9 cellular contexts compared by ENCODE assay signal in genomic region chr15:78620021-78620838, GRCh38. TPM values are rescaled to one million over a fixed set of nuclear protein-coding genes. Genes with fewer than 3 reads are reported as not detected.
DNase-seq lines count a peak whose midpoint lies in the region; ATAC-seq and TF ChIP-seq lines count a peak whose summit lies in the region.
"Had no signal": no experiment of that assay in that cellular context is flagged by ENCODE, and none has a peak within 500 bp of the region (broad histone marks: within the 10 kb centered on the region; RNA-seq: fewer than 3 reads in every experiment).

No MANE protein-coding gene starts in this region.

- H3K36me3 Mint-ChIP-seq in effector memory CD8-positive, alpha-beta T cell (ENCODE audit: insufficient read depth), result no peaks in the 10 kb centered on the region

- DNase-seq in GM13977 (ENCODE audit: low spot score) (peak; percentile 48), NCI-H69 (lab: John Stamatoyannopoulos, UW) (peak; percentile 60), fibroblast of villous mesenchyme (ENCODE audit: low read depth) (no peak), posterior vena cava (ENCODE audit: low spot score) (peak; percentile 79), pons (ENCODE audit: low spot score) (no peak), GDM1 (lab: John Stamatoyannopoulos, UW) (no peak), GM10248 (ENCODE audit: extremely low spot score) (no peak)
- DNase-seq in effector memory CD8-positive, alpha-beta T cell, result no peak
- DNase-seq: right lobe of liver had no signal

- POLR2A ChIA-PET in GM10248 (lab: Yijun Ruan, JAX), result no interaction called here

- no peak overlapping the region for H3K27ac Mint-ChIP-seq in effector memory CD8-positive, alpha-beta T cell

- H3K4me1 Mint-ChIP-seq in effector memory CD8-positive, alpha-beta T cell (ENCODE audit: low read depth in 2 of 2), result peaks cover 0 to 5% of the 10 kb centered on the region in 2 donors

- no peak overlapping the region for H3K4me3 ChIP-seq in fibroblast of villous mesenchyme (ENCODE audit: low read depth, low read length)

- in situ Hi-C loops in GM13977 (cut with MboI; ENCODE audit: low pct_unique_long_range_greater_than_20kb, low sequenced_read_pairs, unreplicated experiment), result no loop called here

- no peak for ATAC-seq in effector memory CD8-positive, alpha-beta T cell (replicated peaks)

- peaks cover 50 to 66% of the 10 kb centered on the region in 2 donors for H3K27me3 Mint-ChIP-seq in effector memory CD8-positive, alpha-beta T cell

- no peak overlapping the region for H3K4me3 Mint-ChIP-seq in effector memory CD8-positive, alpha-beta T cell

- CTCF ChIA-PET in GM10248 (lab: Yijun Ruan, JAX), result interaction anchor here (1.5 to 3.1 kb wide), 4 partner anchors 30 to 89 kb away, joined by 3 to 22 read pairs (median 5); no protein-coding TSS in a partner anchor

- no peak for TF ChIP-seq CTCF in GM13977 (IDR thresholded peaks at IDR 0.05; ENCODE audit: extremely low read depth, insufficient read depth, missing control alignments)
- TF ChIP-seq CTCF in fibroblast of villous mesenchyme (IDR thresholded peaks at IDR 0.05; ENCODE audit: insufficient read depth, low read depth, low read length), result peak; percentile 12
- TF ChIP-seq CTCF in GM10248 (IDR thresholded peaks at IDR 0.05; ENCODE audit: control extremely low read depth, extremely low read depth, low read depth, missing control alignments), result no peak

- H3K9me3 Mint-ChIP-seq in effector memory CD8-positive, alpha-beta T cell, result no peaks in the 10 kb centered on the region

- intact Hi-C loops in posterior vena cava (cut with DNase I), result no loop called here

RNA-seq across cellular contexts. Expression of gene CHRNA3, which starts 0.6 kb away (rescaled TPM):
- total RNA-seq in fibroblast of villous mesenchyme (under 0.01 TPM in 1 of 2 replicates, not detected in the other), posterior vena cava (not detected)
- total RNA-seq: right lobe of liver had no signal

RNA-seq across cellular contexts. Expression of gene CHRNB4, which starts 20.8 kb away (rescaled TPM):
- total RNA-seq in fibroblast of villous mesenchyme (not detected in 2 replicates), posterior vena cava (not detected)

RNA-seq across cellular contexts. Expression of gene CHRNA5, which starts 54.9 kb away (rescaled TPM):
- total RNA-seq in fibroblast of villous mesenchyme (0.64 and 2.2 TPM in 2 replicates), posterior vena cava (1 to 10 TPM in 1 of 2 donors, under 1 TPM in 1; 0.74 to 3.1 TPM)

Comparison
In these comparisons a context has a peak if more than half of its experiments do, and no peak if none do; other contexts are left out.
1. DNase-seq: peak in GM13977 (single experiment), NCI-H69 (single experiment) and posterior vena cava (single experiment); none in fibroblast of villous mesenchyme (single experiment), pons (single experiment), GDM1 (single experiment), GM10248 (single experiment) and effector memory CD8-positive, alpha-beta T cell (0 of 3).